9 cellular contexts compared by ENCODE assay signal in the genomic region with DNA sequence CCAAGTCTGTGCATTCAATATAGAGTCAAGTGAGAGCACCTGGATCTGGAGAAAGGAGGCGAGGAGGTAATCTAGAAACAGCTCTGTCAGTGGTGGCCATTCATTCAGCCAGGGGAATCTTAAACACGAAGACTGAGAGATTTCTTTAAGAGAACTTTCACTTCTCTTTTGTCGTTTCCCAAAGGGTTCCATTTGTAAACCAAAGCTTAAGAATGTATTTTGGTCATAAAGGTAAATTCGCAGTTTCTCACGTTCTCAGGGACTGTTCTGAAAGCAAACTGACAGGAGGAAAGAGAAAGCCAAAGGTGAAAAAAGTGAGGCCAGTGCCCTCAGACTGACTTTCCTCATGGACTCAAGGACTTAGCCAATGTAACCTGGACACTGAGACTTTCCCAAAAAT.
DNase-seq lines count a peak whose midpoint lies in the region; ATAC-seq lines count a peak whose summit lies in the region.
"Had no signal": no experiment of that assay in that cellular context is flagged by ENCODE, and none has a peak within 500 bp of the region (broad histone marks: within the 10 kb centered on the region; RNA-seq: fewer than 3 reads in every experiment).

No MANE protein-coding gene starts in this region.

- H3K36me3 Mint-ChIP-seq in stimulated activated naive B cell treated with anti-CD40 and anti-IgM and Interleukin-4, amounts not matched to agents 10 μg/mL and 1 μg/mL and 100 μg/mL, for 72 hours: peaks cover 0 to 5% of the 10 kb centered on the region in 2 donors

- peaks cover 4 to 8% of the 10 kb centered on the region in 2 donors for H3K27me3 Mint-ChIP-seq in stimulated activated naive B cell treated with anti-CD40 and anti-IgM and Interleukin-4, amounts not matched to agents 10 μg/mL and 1 μg/mL and 100 μg/mL, for 72 hours

- H3K9me3 Mint-ChIP-seq in stimulated activated naive B cell treated with anti-CD40 and anti-IgM and Interleukin-4, amounts not matched to agents 10 μg/mL and 1 μg/mL and 100 μg/mL, for 72 hours: no peaks in the 10 kb centered on the region

- H3K4me3 Mint-ChIP-seq in stimulated activated naive B cell treated with anti-CD40 and anti-IgM and Interleukin-4, amounts not matched to agents 10 μg/mL and 1 μg/mL and 100 μg/mL, for 72 hours: no peak overlapping the region

- H3K4me1 Mint-ChIP-seq in stimulated activated naive B cell treated with anti-CD40 and anti-IgM and Interleukin-4, amounts not matched to agents 10 μg/mL and 1 μg/mL and 100 μg/mL, for 72 hours: peaks cover 10 to 17% of the 10 kb centered on the region in 2 donors

- H3K27ac Mint-ChIP-seq in stimulated activated naive B cell treated with anti-CD40 and anti-IgM and Interleukin-4, amounts not matched to agents 10 μg/mL and 1 μg/mL and 100 μg/mL, for 72 hours: no peak overlapping the region

- no peak for DNase-seq in stimulated activated naive B cell treated with anti-CD40 and anti-IgM and Interleukin-4, amounts not matched to agents 10 μg/mL and 1 μg/mL and 100 μg/mL, for 72 hours
- DNase-seq in NCI-H526 (lab: John Stamatoyannopoulos, UW) (no peak), NOMO-1 treated with dmso at 0.1 percent for 144 hours (lab: John Stamatoyannopoulos, UW; ENCODE audit: unreplicated experiment) (no peak), SW 1271 (lab: John Stamatoyannopoulos, UW) (no peak)
- DNase-seq: activated T-cell treated with anti-CD3 and anti-CD28 coated beads for 4 hours; NK-92 treated with Interleukin-12 subunit alpha and Interleukin-12 subunit beta, amount 100 ng/mL, for 24 hours had no signal

- ATAC-seq in GM19025 (IDR thresholded peaks at IDR 0.05; ENCODE audit: low read depth, unreplicated experiment) (peak; percentile 85), HG02571 (IDR thresholded peaks at IDR 0.05; ENCODE audit: unreplicated experiment) (peak; percentile 81), HG03342 (IDR thresholded peaks at IDR 0.05; ENCODE audit: unreplicated experiment) (peak; percentile 88)
- ATAC-seq in stimulated activated naive B cell treated with anti-CD40 and anti-IgM and Interleukin-4, amounts not matched to agents 10 μg/mL and 1 μg/mL and 100 μg/mL, for 72 hours (replicated peaks): peak; percentile 84 to 87
